28 cellular contexts compared by ENCODE assay signal in genomic region chr15:67419705-67420104, GRCh38.
"Had no signal": no experiment of that assay in that cellular context is flagged by ENCODE, and none has a peak within 500 bp of the region (broad histone marks: within the 10 kb centered on the region; RNA-seq: fewer than 3 reads in every experiment).

No MANE protein-coding gene starts in this region.

- H3K27ac ChIP-seq: neutrophil, pancreas, psoas muscle, right lobe of liver, sigmoid colon, stomach, thoracic aorta, tibial artery, transverse colon, upper lobe of right lung, uterus had no signal

- H3K27me3 ChIP-seq: neutrophil, pancreas, right lobe of liver, sigmoid colon, stomach, tibial artery, transverse colon, upper lobe of right lung, uterus had no signal

- H3K36me3 Mint-ChIP-seq: natural killer cell treated with Interleukin-12 subunit alpha and Interleukin-12 subunit beta and Interleukin-15 and Interleukin-18, amount 100 ng/mL, for 72 hours; stimulated activated effector memory CD8-positive, alpha-beta T cell treated with anti-CD3 and anti-CD28 coated beads, Interleukin-12 subunit alpha, Interleukin-12 subunit beta, amount 100 ng/mL, for 72 hours; type B pancreatic cell had no signal

- H3K27ac Mint-ChIP-seq: naive thymus-derived CD8-positive, alpha-beta T cell; natural killer cell treated with Interleukin-12 subunit alpha and Interleukin-12 subunit beta and Interleukin-15 and Interleukin-18, amount 100 ng/mL, for 72 hours; nephron progenitor cell; progenitor cell of endocrine pancreas; stimulated activated effector memory CD8-positive, alpha-beta T cell treated with anti-CD3 and anti-CD28 coated beads, Interleukin-12 subunit alpha, Interleukin-12 subunit beta, amount 100 ng/mL, for 72 hours; stimulated activated naive CD8-positive, alpha-beta T cell treated with anti-CD3 and anti-CD28 coated beads, Interleukin-15, Interleukin-2, amounts not matched to agents 100 ng/mL and 50 ng/mL, for 24 hours; type B pancreatic cell had no signal

- DNase-seq: naive thymus-derived CD8-positive, alpha-beta T cell; nephron progenitor cell; nucleus accumbens; pancreas; posterior cingulate gyrus; psoas muscle; right cardiac atrium; right lobe of liver; sigmoid colon; small intestine; stimulated activated CD4-positive, alpha-beta T cell treated with anti-CD3 and anti-CD28 coated beads, Interleukin-15, amount 100 ng/mL, for 24 hours; stimulated activated CD4-positive, alpha-beta T cell treated with anti-CD3 and anti-CD28 coated beads, Interleukin-2, amount 100 ng/mL, for 24 hours; stimulated activated CD4-positive, alpha-beta T cell treated with anti-CD3 and anti-CD28 coated beads, Interleukin-2, amount 100 ng/mL, for 48 hours; stimulated activated CD4-positive, alpha-beta T cell treated with anti-CD3 and anti-CD28 coated beads, Interleukin-4, amount 100 ng/mL, for 24 hours; stimulated activated naive CD4-positive, alpha-beta T cell; stomach; tibial artery; transverse colon; upper lobe of right lung; uterus had no signal

- H3K4me1 ChIP-seq: pancreas, psoas muscle, right lobe of liver, sigmoid colon, transverse colon, upper lobe of right lung, uterus had no signal

- FAIRE-seq: pancreas, small intestine had no signal

- H3K4me3 ChIP-seq: pancreas, psoas muscle, right lobe of liver, sigmoid colon, stomach, thoracic aorta, tibial artery, transverse colon, upper lobe of right lung, uterus had no signal

- H3K36me3 ChIP-seq: neutrophil, pancreas, right lobe of liver, thoracic aorta, tibial artery, transverse colon, upper lobe of right lung, uterus had no signal

- ATAC-seq: naive thymus-derived CD8-positive, alpha-beta T cell; natural killer cell treated with Interleukin-12 subunit alpha and Interleukin-12 subunit beta and Interleukin-15 and Interleukin-18, amount 100 ng/mL, for 72 hours; pancreas; psoas muscle; right cardiac atrium; right lobe of liver; stimulated activated effector memory CD8-positive, alpha-beta T cell treated with anti-CD3 and anti-CD28 coated beads, Interleukin-12 subunit alpha, Interleukin-12 subunit beta, amount 100 ng/mL, for 72 hours; upper lobe of right lung had no signal

- H3K4me1 Mint-ChIP-seq: naive thymus-derived CD8-positive, alpha-beta T cell; stimulated activated effector memory CD8-positive, alpha-beta T cell treated with anti-CD3 and anti-CD28 coated beads, Interleukin-12 subunit alpha, Interleukin-12 subunit beta, amount 100 ng/mL, for 72 hours had no signal

- H3K4me3 Mint-ChIP-seq: naive thymus-derived CD8-positive, alpha-beta T cell; natural killer cell treated with Interleukin-12 subunit alpha and Interleukin-12 subunit beta and Interleukin-15 and Interleukin-18, amount 100 ng/mL, for 72 hours; nephron progenitor cell; neural crest cell; stimulated activated effector memory CD8-positive, alpha-beta T cell treated with anti-CD3 and anti-CD28 coated beads, Interleukin-12 subunit alpha, Interleukin-12 subunit beta, amount 100 ng/mL, for 72 hours; stimulated activated naive CD8-positive, alpha-beta T cell treated with anti-CD3 and anti-CD28 coated beads, Interleukin-15, Interleukin-2, amounts not matched to agents 100 ng/mL and 50 ng/mL, for 24 hours; type B pancreatic cell had no signal

- H3K9me3 Mint-ChIP-seq: naive thymus-derived CD8-positive, alpha-beta T cell; natural killer cell treated with Interleukin-12 subunit alpha and Interleukin-12 subunit beta and Interleukin-15 and Interleukin-18, amount 100 ng/mL, for 72 hours; nephron progenitor cell; neural crest cell; stimulated activated effector memory CD8-positive, alpha-beta T cell treated with anti-CD3 and anti-CD28 coated beads, Interleukin-12 subunit alpha, Interleukin-12 subunit beta, amount 100 ng/mL, for 72 hours; stimulated activated naive CD8-positive, alpha-beta T cell treated with anti-CD3 and anti-CD28 coated beads, Interleukin-15, Interleukin-2, amounts not matched to agents 100 ng/mL and 50 ng/mL, for 24 hours; type B pancreatic cell had no signal

- H3K27me3 Mint-ChIP-seq: naive thymus-derived CD8-positive, alpha-beta T cell; natural killer cell treated with Interleukin-12 subunit alpha and Interleukin-12 subunit beta and Interleukin-15 and Interleukin-18, amount 100 ng/mL, for 72 hours; progenitor cell of endocrine pancreas; stimulated activated naive CD8-positive, alpha-beta T cell treated with anti-CD3 and anti-CD28 coated beads, Interleukin-15, Interleukin-2, amounts not matched to agents 100 ng/mL and 50 ng/mL, for 24 hours; type B pancreatic cell had no signal

- H3K9me3 ChIP-seq: neutrophil, pancreas, psoas muscle, right lobe of liver, sigmoid colon, stomach, thoracic aorta, tibial artery, transverse colon, upper lobe of right lung, uterus had no signal
